In genomic region chr10:2839081-2839725, GRCh38 we compare ENCODE assay signal across 8 cellular contexts.
A peak's percentile ranks its signal among the peaks of the same experiment; 100 is the strongest.
DNase-seq lines count a peak whose midpoint lies in the region; ATAC-seq and TF ChIP-seq lines count a peak whose summit lies in the region.

No MANE protein-coding gene starts in this region.

- ATAC-seq in GM18907 (IDR thresholded peaks at IDR 0.05; ENCODE audit: unreplicated experiment) (no peak), GM18505 (IDR thresholded peaks at IDR 0.05; ENCODE audit: unreplicated experiment) (no peak)

- intact Hi-C loops in activated CD4-positive, alpha-beta T cell treated with anti-CD3 and anti-CD28 coated beads, Interleukin-2, amount 10 ng/mL, durations not matched to agents 24 days and 14 days (cut with micrococcal nuclease) = loop anchor here (5.0 kb wide), 1 partner anchor 203 kb away; no protein-coding TSS in a partner anchor

- no peak overlapping the region for H3K27ac Mint-ChIP-seq in activated CD4-positive, alpha-beta T cell treated with anti-CD3 and anti-CD28 coated beads, Interleukin-2, amount 10 ng/mL, durations not matched to agents 24 days and 14 days

- H3K9me3 Mint-ChIP-seq in activated CD4-positive, alpha-beta T cell treated with anti-CD3 and anti-CD28 coated beads, Interleukin-2, amount 10 ng/mL, durations not matched to agents 24 days and 14 days = no peaks in the 10 kb centered on the region

- TF ChIP-seq POLR2A in GM18505 (IDR thresholded peaks at IDR 0.05; ENCODE audit: borderline replicate concordance, extremely low read depth, insufficient read depth, insufficient read length) = no peak

- no peaks in the 10 kb centered on the region for H3K36me3 Mint-ChIP-seq in activated CD4-positive, alpha-beta T cell treated with anti-CD3 and anti-CD28 coated beads, Interleukin-2, amount 10 ng/mL, durations not matched to agents 24 days and 14 days (ENCODE audit: low read depth)

- H3K4me3 Mint-ChIP-seq in activated CD4-positive, alpha-beta T cell treated with anti-CD3 and anti-CD28 coated beads, Interleukin-2, amount 10 ng/mL, durations not matched to agents 24 days and 14 days = no peak overlapping the region

- DNase-seq in SIG-M5 treated with dmso at 0.1 percent for 504 hours (lab: John Stamatoyannopoulos, UW; ENCODE audit: unreplicated experiment) = peak; percentile 15
- DNase-seq in SIG-M5 (lab: John Stamatoyannopoulos, UW) = no peak
- peak; percentile 73 for DNase-seq in activated CD4-positive, alpha-beta T cell treated with anti-CD3 and anti-CD28 coated beads, Interleukin-2, amount 10 ng/mL, durations not matched to agents 24 days and 14 days
- DNase-seq in globus pallidus (ENCODE audit: low spot score) = peak; percentile 4
- peak; percentile 47 for DNase-seq in stimulated activated CD4-positive, alpha-beta T cell treated with anti-CD3 and anti-CD28 coated beads, Interleukin-12 subunit alpha, Interleukin-12 subunit beta, amount 100 ng/mL, for 4 hours

- peaks cover 4% of the 10 kb centered on the region for H3K27me3 Mint-ChIP-seq in activated CD4-positive, alpha-beta T cell treated with anti-CD3 and anti-CD28 coated beads, Interleukin-2, amount 10 ng/mL, durations not matched to agents 24 days and 14 days

- no peaks in the 10 kb centered on the region for H3K4me1 Mint-ChIP-seq in activated CD4-positive, alpha-beta T cell treated with anti-CD3 and anti-CD28 coated beads, Interleukin-2, amount 10 ng/mL, durations not matched to agents 24 days and 14 days

- peak; percentile 84 for TF ChIP-seq CTCF in LNCAP (IDR thresholded peaks at IDR 0.05)
